Comparison of ENCODE assay signal across 18 cellular contexts in genomic region chr20:53919886-53920285, GRCh38.
"Had no signal": no experiment of that assay in that cellular context is flagged by ENCODE, and none has a peak within 500 bp of the region (broad histone marks: within the 10 kb centered on the region; RNA-seq: fewer than 3 reads in every experiment).

No MANE protein-coding gene starts in this region.

- H3K9me3 Mint-ChIP-seq: activated CD4-positive, alpha-beta memory T cell treated with anti-CD3 and anti-CD28 coated beads for 36 hours had no signal

- H3K27ac ChIP-seq: adrenal gland, coronary artery, epithelial cell of prostate, gastrocnemius medialis, heart right ventricle, left ventricle myocardium inferior, parathyroid adenoma, skin epidermis, tibial nerve, vagina had no signal

- ATAC-seq: gastrocnemius medialis, heart right ventricle had no signal

- DNase-seq: activated CD4-positive, alpha-beta memory T cell treated with anti-CD3 and anti-CD28 coated beads for 36 hours; activated CD4-positive, alpha-beta T cell treated with anti-CD3 and anti-CD28 coated beads for 1 hour; caudate nucleus; effector memory CD4-positive, alpha-beta T cell; gastrocnemius medialis; heart right ventricle; left ventricle myocardium inferior; mesendoderm; nephron progenitor cell; T-helper 2 cell had no signal

- H3K36me3 ChIP-seq: adrenal gland, gastrocnemius medialis, heart right ventricle, left ventricle myocardium inferior, tibial nerve, vagina had no signal

- H3K27me3 Mint-ChIP-seq: activated CD4-positive, alpha-beta memory T cell treated with anti-CD3 and anti-CD28 coated beads for 36 hours had no signal

- H3K27ac Mint-ChIP-seq: activated CD4-positive, alpha-beta memory T cell treated with anti-CD3 and anti-CD28 coated beads for 36 hours; nephron progenitor cell had no signal

- H3K9me3 ChIP-seq: adrenal gland, gastrocnemius medialis, heart right ventricle, left ventricle myocardium inferior, tibial nerve, vagina had no signal

- FAIRE-seq: keratinocyte had no signal

- H2AFZ ChIP-seq: parathyroid adenoma had no signal

- H3K9ac ChIP-seq: parathyroid adenoma had no signal

- H3K79me2 ChIP-seq: parathyroid adenoma had no signal

- H3K36me3 Mint-ChIP-seq: activated CD4-positive, alpha-beta memory T cell treated with anti-CD3 and anti-CD28 coated beads for 36 hours had no signal

- H3K4me3 ChIP-seq: adrenal gland, coronary artery, gastrocnemius medialis, heart right ventricle, left ventricle myocardium inferior, skin epidermis, tibial nerve, vagina had no signal

- H3K4me3 Mint-ChIP-seq: activated CD4-positive, alpha-beta memory T cell treated with anti-CD3 and anti-CD28 coated beads for 36 hours had no signal

- H3K27me3 ChIP-seq: adrenal gland, gastrocnemius medialis, heart right ventricle, tibial nerve, vagina had no signal
